ENCODE assay signal across 1 cellular context in genomic region chr7:147737559-147738214, GRCh38.
DNase-seq lines count a peak whose midpoint lies in the region; TF ChIP-seq lines count a peak whose summit lies in the region.
"Not testable (repeated sequence)": the region's sequence is repeated elsewhere in the genome, so short reads cannot be mapped to it uniquely, and the experiment has no call there.

No MANE protein-coding gene starts in this region.

- not testable (repeated sequence) for H3K4me1 Mint-ChIP-seq in CD14-positive monocyte

- not testable (repeated sequence) for H3K27me3 Mint-ChIP-seq in CD14-positive monocyte (ENCODE audit: low read depth in 3 of 3)

- H3K27ac Mint-ChIP-seq in CD14-positive monocyte, result not testable (repeated sequence)

- H3K4me3 Mint-ChIP-seq in CD14-positive monocyte, result not testable (repeated sequence)

- peaks cover 12 to 28% (median 20%) of the 10 kb centered on the region in 7 donors for H3K9me3 Mint-ChIP-seq in CD14-positive monocyte

- not testable (repeated sequence) for H3K36me3 Mint-ChIP-seq in CD14-positive monocyte

- not testable (repeated sequence) for TF ChIP-seq CTCF in CD14-positive monocyte (IDR thresholded peaks at IDR 0.05)

- DNase-seq in CD14-positive monocyte (ENCODE audit: low spot score), result peak; percentile 40

- intact Hi-C loops in CD14-positive monocyte (cut with micrococcal nuclease), result not testable (repeated sequence)
